Comparison of ENCODE assay signal across 21 cellular contexts in genomic region chr10:71806706-71807556, GRCh38.
"Had no signal": no experiment of that assay in that cellular context is flagged by ENCODE, and none has a peak within 500 bp of the region (broad histone marks: within the 10 kb centered on the region; RNA-seq: fewer than 3 reads in every experiment).

No MANE protein-coding gene starts in this region.

- H3K27ac ChIP-seq: HL-60, RWPE1 had no signal

- H3K4me3 ChIP-seq: MG63 had no signal

- ATAC-seq: PC-3 had no signal

- H3K36me3 ChIP-seq: MG63 had no signal

- H3K4me2 ChIP-seq: SK-N-SH had no signal

- H3K9me3 ChIP-seq: MG63, SK-N-SH had no signal

- H3K27me3 ChIP-seq: MG63 had no signal

- H3K9me2 ChIP-seq: SK-N-SH had no signal

- DNase-seq: Karpas-422; KG1; MG63; NCI-H1092; NCI-H1105 treated with DMSO at 0.1 percent for 48 hours; NCI-H1417 treated with DMSO at 0.1 percent for 48 hours; NCI-H146; NCI-H1694 treated with DMSO at 0.1 percent for 48 hours; NCI-H1930; NCI-H2081; NCI-H2107; NCI-H2227 treated with DMSO at 0.1 percent for 48 hours; NCI-H524 treated with DMSO at 0.1 percent for 48 hours; NCI-H82; NK-92 treated with Interleukin-12 subunit alpha and Interleukin-12 subunit beta, amount 100 ng/mL, for 24 hours; PC-3; SHP77; SK-N-SH; SW 1271 had no signal
